Comparison of ENCODE assay signal across 8 cellular contexts in genomic region chr6:32154514-32155161, GRCh38. TPM values are rescaled to one million over a fixed set of nuclear protein-coding genes. Genes with fewer than 3 reads are reported as not detected.
DNase-seq lines count a peak whose midpoint lies in the region; ATAC-seq lines count a peak whose summit lies in the region.

No MANE protein-coding gene starts in this region.

- DNase-seq in DMS114 treated with DMSO at 0.1 percent for 48 hours (lab: John Stamatoyannopoulos, UW; ENCODE audit: unreplicated experiment), result peak; percentile 55
- DNase-seq in NCI-H226, result peak; percentile 48
- DNase-seq in activated CD4-positive, alpha-beta T cell treated with anti-CD3 and anti-CD28 coated beads for 1 hour, result peak; percentile 50
- peak; percentile 77 for DNase-seq in left lobe of liver (ENCODE audit: low spot score)
- peak; percentile 62 for DNase-seq in stimulated activated CD4-positive, alpha-beta T cell treated with anti-CD3 and anti-CD28 coated beads, Interleukin-4, amount 100 ng/mL, for 24 hours
- no peak for DNase-seq in mesenteric fat pad (ENCODE audit: low spot score)

- ATAC-seq in HG02610 (IDR thresholded peaks at IDR 0.05; ENCODE audit: unreplicated experiment), result peak; percentile 56
- ATAC-seq in left lobe of liver, result peak; percentile 88

- peak overlapping the region; percentile 89 for H3K27ac ChIP-seq in cingulate gyrus (ENCODE audit: low read depth, low read length)

RNA-seq across cellular contexts. Expression of gene PPT2, which starts 0.7 kb away (rescaled TPM):
- total RNA-seq in left lobe of liver, result 15.6 TPM
- total RNA-seq in mesenteric fat pad, result 24.4 TPM

RNA-seq across cellular contexts. Expression of gene PRRT1, which starts 2.9 kb away (rescaled TPM):
- 0.38 TPM for total RNA-seq in left lobe of liver
- total RNA-seq in mesenteric fat pad, result 1.0 TPM

RNA-seq across cellular contexts. Expression of gene EGFL8, which starts 9.8 kb away (rescaled TPM):
- total RNA-seq in left lobe of liver (6.3 TPM), mesenteric fat pad (15.5 TPM)

RNA-seq across cellular contexts. Expression of gene AGPAT1, which starts 21.2 kb away (rescaled TPM):
- 32.4 TPM for total RNA-seq in left lobe of liver
- 39.9 TPM for total RNA-seq in mesenteric fat pad

RNA-seq across cellular contexts. Expression of gene RNF5, which starts 23.6 kb away (rescaled TPM):
- total RNA-seq in left lobe of liver, result 57.3 TPM
- total RNA-seq in mesenteric fat pad, result 32.3 TPM
